In the genomic region with DNA sequence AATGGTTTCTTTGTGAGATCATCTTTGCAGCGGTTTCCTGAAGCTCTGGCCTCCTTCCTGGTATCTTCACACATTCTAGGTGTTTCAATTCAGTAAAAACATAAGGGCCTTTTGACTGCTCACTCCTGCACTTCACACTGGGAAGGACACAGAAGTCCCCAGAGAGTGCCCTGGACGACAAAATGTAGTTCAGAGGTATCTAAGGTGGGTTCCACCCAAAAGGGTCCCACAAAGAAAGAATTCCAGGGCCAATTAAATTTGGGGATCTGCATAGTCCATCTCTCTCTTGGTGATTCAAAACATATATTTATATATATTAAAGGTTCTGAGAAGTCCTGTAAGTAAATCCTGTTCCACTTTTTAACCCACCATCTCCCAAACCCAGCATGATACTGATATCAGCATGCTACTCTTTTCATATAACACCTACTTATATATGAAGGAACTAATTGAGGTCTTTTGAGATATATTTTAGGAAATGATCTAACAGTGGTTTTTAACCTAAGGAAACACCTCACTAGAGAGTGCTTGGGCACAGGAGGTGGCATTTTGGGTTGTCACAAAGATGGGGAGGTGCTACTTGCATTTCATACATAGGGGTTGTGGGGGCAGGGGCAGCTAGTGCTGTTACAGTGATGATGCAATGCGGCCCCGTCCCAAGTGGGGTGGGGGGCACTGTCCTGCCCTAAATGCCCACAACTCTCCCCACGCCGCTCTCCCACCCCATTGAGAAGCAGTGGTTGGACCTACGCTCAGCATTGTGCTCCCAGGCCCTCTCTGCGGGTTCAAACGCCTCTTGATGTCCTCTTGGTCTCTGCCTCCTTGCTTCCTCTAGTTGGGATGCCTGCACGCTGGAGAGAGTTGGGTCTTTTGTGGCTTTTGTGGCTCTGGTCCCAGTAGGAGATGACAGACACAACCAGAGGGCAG, we compare ENCODE assay signal across 8 cellular contexts.
DNase-seq lines count a peak whose midpoint lies in the region; ATAC-seq and TF ChIP-seq lines count a peak whose summit lies in the region.

No MANE protein-coding gene starts in this region.

- H3K27me3 Mint-ChIP-seq in progenitor cell of endocrine pancreas: peaks cover 18% of the 10 kb centered on the region

- H3K4me3 ChIP-seq in GM12865 (ENCODE audit: low read depth, low read length): peak overlapping the region; percentile 80

- no peaks in the 10 kb centered on the region for H3K9me3 Mint-ChIP-seq in progenitor cell of endocrine pancreas (ENCODE audit: low read depth)

- no peaks in the 10 kb centered on the region for H3K36me3 Mint-ChIP-seq in progenitor cell of endocrine pancreas (ENCODE audit: insufficient read depth)

- peak overlapping the region; percentile 73 for H3K4me3 Mint-ChIP-seq in progenitor cell of endocrine pancreas (ENCODE audit: low read depth)

- peaks cover 42% of the 10 kb centered on the region for H3K4me1 Mint-ChIP-seq in progenitor cell of endocrine pancreas (ENCODE audit: low read depth)

- ATAC-seq in HG03432 (IDR thresholded peaks at IDR 0.05; ENCODE audit: unreplicated experiment): peak; percentile 36

- DNase-seq in GM12865 (ENCODE audit: low read depth): peak; percentile 92
- DNase-seq in activated CD4-positive, alpha-beta T cell treated with anti-CD3 and anti-CD28 coated beads for 4 hours: peak; percentile 56 to 59
- peak; percentile 9 for DNase-seq in effector CD8-positive, alpha-beta T cell (lab: John Stamatoyannopoulos, UW)
- no peak for DNase-seq in progenitor cell of endocrine pancreas (ENCODE audit: low spot score, unreplicated experiment)
- no peak for DNase-seq in midbrain (lab: John Stamatoyannopoulos, UW)
- DNase-seq in SHP77 (lab: John Stamatoyannopoulos, UW): no peak
- DNase-seq in globus pallidus (ENCODE audit: low spot score): no peak

- peak overlapping the region; percentile 57 for H3K27ac Mint-ChIP-seq in progenitor cell of endocrine pancreas

- TF ChIP-seq CTCF in GM12865 (IDR thresholded peaks at IDR 0.05; ENCODE audit: insufficient read depth, low read depth, low read length, missing control alignments) (no peak), progenitor cell of endocrine pancreas (IDR thresholded peaks at IDR 0.05; ENCODE audit: unreplicated experiment) (no peak)

Comparison
In these comparisons a context has a peak if more than half of its experiments do, and no peak if none do; other contexts are left out.
1. DNase-seq: peak in GM12865 (single experiment), activated CD4-positive, alpha-beta T cell treated with anti-CD3 and anti-CD28 coated beads for 4 hours (2 of 2) and effector CD8-positive, alpha-beta T cell (single experiment); none in progenitor cell of endocrine pancreas (single experiment), midbrain (single experiment), SHP77 (0 of 2) and globus pallidus (single experiment).